ENCODE assay signal across 1 cellular context in genomic region chr6:43181942-43182860, GRCh38.
TF ChIP-seq lines count a peak whose summit lies in the region.

TSS of gene CUL9 (plus strand) at chr6:43182196. CDS start at chr6:43184311, 2,115 bp downstream.

TF ChIP-seq in HepG2, 621 proteins besides CTCF, POLR2A, EP300 and RAD21 (continued from another document and continues in another):
- TF ChIP-seq THAP9 (CRISPR knock-in tag; IDR thresholded peaks at IDR 0.05; ENCODE audit: borderline replicate concordance) (peak; percentile 99), KAT2B (IDR thresholded peaks at IDR 0.05; ENCODE audit: borderline replicate concordance, low read depth, low read length) (no peak), IKZF4 (CRISPR knock-in tag; IDR thresholded peaks at IDR 0.05; ENCODE audit: borderline replicate concordance, low read depth, not compliant biosample characterization) (no peak), XRCC5 (optimal IDR thresholded peaks at IDR 0.05; ENCODE audit: low read length) (peak; percentile 94), THYN1 (CRISPR knock-in tag; IDR thresholded peaks at IDR 0.05; ENCODE audit: borderline replicate concordance, low read depth) (no peak), TFAP4 (IDR thresholded peaks at IDR 0.05; ENCODE audit: borderline replicate concordance, low read depth) (no peak; the same call in 1 of the 2 replicates), ZIK1 (CRISPR knock-in tag; IDR thresholded peaks at IDR 0.05; ENCODE audit: borderline replicate concordance, low read depth) (peak; percentile 83; the same call in 1 of the 2 replicates), ZNF879 (CRISPR knock-in tag; IDR thresholded peaks at IDR 0.05) (no peak), HINFP (CRISPR knock-in tag; IDR thresholded peaks at IDR 0.05; ENCODE audit: low read depth) (no peak), ZNF552 (CRISPR knock-in tag; IDR thresholded peaks at IDR 0.05; ENCODE audit: borderline replicate concordance) (no peak), ZMAT5 (CRISPR knock-in tag; IDR thresholded peaks at IDR 0.05; ENCODE audit: borderline replicate concordance, low read depth) (no peak), ZNF772 (CRISPR knock-in tag; IDR thresholded peaks at IDR 0.05) (peak; percentile 89; the same call in 1 of the 2 replicates), ZNF260 (CRISPR knock-in tag; IDR thresholded peaks at IDR 0.05; ENCODE audit: borderline replicate concordance, low read depth) (no peak), NBN (conservative IDR thresholded peaks at IDR 0.05) (no peak), GPBP1L1 (CRISPR knock-in tag; IDR thresholded peaks at IDR 0.05) (no peak), ZBTB21 (CRISPR knock-in tag; IDR thresholded peaks at IDR 0.05) (no peak), NPAS2 (CRISPR knock-in tag; IDR thresholded peaks at IDR 0.05; ENCODE audit: borderline replicate concordance) (no peak), ZKSCAN1 (IDR thresholded peaks at IDR 0.05; ENCODE audit: low read length) (no peak), HNF4A (CRISPR knock-in tag; IDR thresholded peaks at IDR 0.05) (peak; percentile 24), MYC (CRISPR knock-in tag; IDR thresholded peaks at IDR 0.05; ENCODE audit: borderline replicate concordance) (peak; percentile 96), ZFP91 (CRISPR knock-in tag; IDR thresholded peaks at IDR 0.05; ENCODE audit: borderline replicate concordance) (peak; percentile 96), ZNF788 (CRISPR knock-in tag; IDR thresholded peaks at IDR 0.05; ENCODE audit: borderline replicate concordance) (peak; percentile 96), AKAP8 (CRISPR knock-in tag; IDR thresholded peaks at IDR 0.05) (peak; percentile 96), ONECUT2 (CRISPR knock-in tag; IDR thresholded peaks at IDR 0.05) (peak; percentile 12; the same call in 1 of the 2 replicates), THAP8 (CRISPR knock-in tag; IDR thresholded peaks at IDR 0.05; ENCODE audit: borderline replicate concordance) (no peak), SIN3A (IDR thresholded peaks at IDR 0.05; ENCODE audit: borderline replicate concordance, low read depth, low read length) (peak; percentile 91; the same call in 1 of the 2 replicates), TIGD3 (CRISPR knock-in tag; IDR thresholded peaks at IDR 0.05; ENCODE audit: borderline replicate concordance) (no peak), SMARCC2 (IDR thresholded peaks at IDR 0.05) (no peak), ZNF878 (CRISPR knock-in tag; IDR thresholded peaks at IDR 0.05) (no peak), KDM4B (CRISPR knock-in tag; IDR thresholded peaks at IDR 0.05) (peak; percentile 40; the same call in 1 of the 2 replicates), MYPOP (CRISPR knock-in tag; IDR thresholded peaks at IDR 0.05) (no peak; the same call in 1 of the 2 replicates), NFKBIZ (CRISPR knock-in tag; IDR thresholded peaks at IDR 0.05) (peak; percentile 87), PAX8 (CRISPR knock-in tag; IDR thresholded peaks at IDR 0.05; ENCODE audit: borderline replicate concordance) (0 out of 2 replicates have a peak, but pooled peaks have one; percentile 90), ZNF639 (CRISPR knock-in tag; conservative IDR thresholded peaks at IDR 0.05) (peak; percentile 94), ZNF687 (CRISPR knock-in tag; IDR thresholded peaks at IDR 0.05) (peak; percentile 98), ZZZ3 (CRISPR knock-in tag; IDR thresholded peaks at IDR 0.05; ENCODE audit: borderline replicate concordance) (peak; percentile 92; the same call in 1 of the 2 replicates), ZNF704 (CRISPR knock-in tag; IDR thresholded peaks at IDR 0.05; ENCODE audit: borderline replicate concordance) (0 out of 2 replicates have a peak, but pooled peaks have one; percentile 58), ZNF337 (CRISPR knock-in tag; IDR thresholded peaks at IDR 0.05; ENCODE audit: borderline replicate concordance, low read depth) (no peak), HOXA7 (CRISPR knock-in tag; IDR thresholded peaks at IDR 0.05) (no peak), ZNF563 (CRISPR knock-in tag; IDR thresholded peaks at IDR 0.05) (no peak), JDP2 (CRISPR knock-in tag; IDR thresholded peaks at IDR 0.05; ENCODE audit: borderline replicate concordance) (no peak), ZNF746 (CRISPR knock-in tag; IDR thresholded peaks at IDR 0.05) (peak; percentile 61; the same call in 1 of the 2 replicates), ZKSCAN8 (CRISPR knock-in tag; IDR thresholded peaks at IDR 0.05; ENCODE audit: borderline replicate concordance) (peak; percentile 75; the same call in 1 of the 2 replicates), SPEN (CRISPR knock-in tag; IDR thresholded peaks at IDR 0.05; ENCODE audit: low read depth) (peak; percentile 99)
